ENCODE assay signal across 1 cellular context in genomic region chr6:149405823-149406765, GRCh38.
TF ChIP-seq lines count a peak whose summit lies in the region.

No MANE protein-coding gene starts in this region.

TF ChIP-seq in K562, 482 proteins besides CTCF, POLR2A, EP300 and RAD21 (continued from another document and continues in another):
- no peak for TF ChIP-seq POLR2B (IDR thresholded peaks at IDR 0.05; ENCODE audit: low read depth, partially characterized antibody)
- no peak for TF ChIP-seq RBM39 (optimal IDR thresholded peaks at IDR 0.05; ENCODE audit: low read depth, low read length)
- no peak for TF ChIP-seq TCF7 (IDR thresholded peaks at IDR 0.05; ENCODE audit: borderline replicate concordance)
- no peak for TF ChIP-seq PTTG1 (tag; IDR thresholded peaks at IDR 0.05; ENCODE audit: low read depth)
- no peak for TF ChIP-seq HIVEP1 (CRISPR knock-in tag; IDR thresholded peaks at IDR 0.05)
- TF ChIP-seq, protein P1, sequence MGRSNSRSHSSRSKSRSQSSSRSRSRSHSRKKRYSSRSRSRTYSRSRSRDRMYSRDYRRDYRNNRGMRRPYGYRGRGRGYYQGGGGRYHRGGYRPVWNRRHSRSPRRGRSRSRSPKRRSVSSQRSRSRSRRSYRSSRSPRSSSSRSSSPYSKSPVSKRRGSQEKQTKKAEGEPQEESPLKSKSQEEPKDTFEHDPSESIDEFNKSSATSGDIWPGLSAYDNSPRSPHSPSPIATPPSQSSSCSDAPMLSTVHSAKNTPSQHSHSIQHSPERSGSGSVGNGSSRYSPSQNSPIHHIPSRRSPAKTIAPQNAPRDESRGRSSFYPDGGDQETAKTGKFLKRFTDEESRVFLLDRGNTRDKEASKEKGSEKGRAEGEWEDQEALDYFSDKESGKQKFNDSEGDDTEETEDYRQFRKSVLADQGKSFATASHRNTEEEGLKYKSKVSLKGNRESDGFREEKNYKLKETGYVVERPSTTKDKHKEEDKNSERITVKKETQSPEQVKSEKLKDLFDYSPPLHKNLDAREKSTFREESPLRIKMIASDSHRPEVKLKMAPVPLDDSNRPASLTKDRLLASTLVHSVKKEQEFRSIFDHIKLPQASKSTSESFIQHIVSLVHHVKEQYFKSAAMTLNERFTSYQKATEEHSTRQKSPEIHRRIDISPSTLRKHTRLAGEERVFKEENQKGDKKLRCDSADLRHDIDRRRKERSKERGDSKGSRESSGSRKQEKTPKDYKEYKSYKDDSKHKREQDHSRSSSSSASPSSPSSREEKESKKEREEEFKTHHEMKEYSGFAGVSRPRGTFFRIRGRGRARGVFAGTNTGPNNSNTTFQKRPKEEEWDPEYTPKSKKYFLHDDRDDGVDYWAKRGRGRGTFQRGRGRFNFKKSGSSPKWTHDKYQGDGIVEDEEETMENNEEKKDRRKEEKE (IDR thresholded peaks at IDR 0.05; ENCODE audit: borderline replicate concordance in 1 of 2, control insufficient read depth in 1 of 2, low read depth in 2 of 2, low read length in 1 of 2): no peak
- TF ChIP-seq MEF2A (IDR thresholded peaks at IDR 0.05; ENCODE audit: control insufficient read depth, low read depth, low read length): no peak
- TF ChIP-seq DMBX1 (CRISPR knock-in tag; IDR thresholded peaks at IDR 0.05; ENCODE audit: borderline replicate concordance): peak; percentile 81
- TF ChIP-seq ZNF23 (CRISPR knock-in tag; IDR thresholded peaks at IDR 0.05): no peak
- no peak for TF ChIP-seq ZFP1 (CRISPR knock-in tag; IDR thresholded peaks at IDR 0.05)
- no peak for TF ChIP-seq ZNF561 (CRISPR knock-in tag; conservative IDR thresholded peaks at IDR 0.05)
- TF ChIP-seq, protein P2, sequence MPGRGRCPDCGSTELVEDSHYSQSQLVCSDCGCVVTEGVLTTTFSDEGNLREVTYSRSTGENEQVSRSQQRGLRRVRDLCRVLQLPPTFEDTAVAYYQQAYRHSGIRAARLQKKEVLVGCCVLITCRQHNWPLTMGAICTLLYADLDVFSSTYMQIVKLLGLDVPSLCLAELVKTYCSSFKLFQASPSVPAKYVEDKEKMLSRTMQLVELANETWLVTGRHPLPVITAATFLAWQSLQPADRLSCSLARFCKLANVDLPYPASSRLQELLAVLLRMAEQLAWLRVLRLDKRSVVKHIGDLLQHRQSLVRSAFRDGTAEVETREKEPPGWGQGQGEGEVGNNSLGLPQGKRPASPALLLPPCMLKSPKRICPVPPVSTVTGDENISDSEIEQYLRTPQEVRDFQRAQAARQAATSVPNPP (IDR thresholded peaks at IDR 0.05; ENCODE audit: borderline replicate concordance, insufficient read depth, insufficient read length): no peak
- peak; percentile 87 for TF ChIP-seq SMAD4 (CRISPR knock-in tag; conservative IDR thresholded peaks at IDR 0.05)
- no peak for TF ChIP-seq TRIM28 (IDR thresholded peaks at IDR 0.05)
- no peak for TF ChIP-seq ZEB2 (IDR thresholded peaks at IDR 0.05)
- TF ChIP-seq ZHX1 (conservative IDR thresholded peaks at IDR 0.05; ENCODE audit: low read length): no peak
- TF ChIP-seq CBX3 (IDR thresholded peaks at IDR 0.05; ENCODE audit: borderline replicate concordance in 1 of 2, low read length in 2 of 2): no peak
- TF ChIP-seq CEBPZ (IDR thresholded peaks at IDR 0.05; ENCODE audit: borderline replicate concordance, low read depth, low read length): no peak
- no peak for TF ChIP-seq SMARCC2 (IDR thresholded peaks at IDR 0.05; ENCODE audit: low read depth)
- TF ChIP-seq, protein P3, sequence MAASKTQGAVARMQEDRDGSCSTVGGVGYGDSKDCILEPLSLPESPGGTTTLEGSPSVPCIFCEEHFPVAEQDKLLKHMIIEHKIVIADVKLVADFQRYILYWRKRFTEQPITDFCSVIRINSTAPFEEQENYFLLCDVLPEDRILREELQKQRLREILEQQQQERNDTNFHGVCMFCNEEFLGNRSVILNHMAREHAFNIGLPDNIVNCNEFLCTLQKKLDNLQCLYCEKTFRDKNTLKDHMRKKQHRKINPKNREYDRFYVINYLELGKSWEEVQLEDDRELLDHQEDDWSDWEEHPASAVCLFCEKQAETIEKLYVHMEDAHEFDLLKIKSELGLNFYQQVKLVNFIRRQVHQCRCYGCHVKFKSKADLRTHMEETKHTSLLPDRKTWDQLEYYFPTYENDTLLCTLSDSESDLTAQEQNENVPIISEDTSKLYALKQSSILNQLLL (CRISPR knock-in tag; IDR thresholded peaks at IDR 0.05; ENCODE audit: borderline replicate concordance): no peak
- TF ChIP-seq, protein P4, sequence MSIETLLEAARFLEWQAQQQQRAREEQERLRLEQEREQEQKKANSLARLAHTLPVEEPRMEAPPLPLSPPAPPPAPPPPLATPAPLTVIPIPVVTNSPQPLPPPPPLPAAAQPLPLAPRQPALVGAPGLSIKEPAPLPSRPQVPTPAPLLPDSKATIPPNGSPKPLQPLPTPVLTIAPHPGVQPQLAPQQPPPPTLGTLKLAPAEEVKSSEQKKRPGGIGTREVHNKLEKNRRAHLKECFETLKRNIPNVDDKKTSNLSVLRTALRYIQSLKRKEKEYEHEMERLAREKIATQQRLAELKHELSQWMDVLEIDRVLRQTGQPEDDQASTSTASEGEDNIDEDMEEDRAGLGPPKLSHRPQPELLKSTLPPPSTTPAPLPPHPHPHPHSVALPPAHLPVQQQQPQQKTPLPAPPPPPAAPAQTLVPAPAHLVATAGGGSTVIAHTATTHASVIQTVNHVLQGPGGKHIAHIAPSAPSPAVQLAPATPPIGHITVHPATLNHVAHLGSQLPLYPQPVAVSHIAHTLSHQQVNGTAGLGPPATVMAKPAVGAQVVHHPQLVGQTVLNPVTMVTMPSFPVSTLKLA (conservative IDR thresholded peaks at IDR 0.05): peak in 1 of 2 experiments; percentile 47; a peak in 2 of 4 replicates
- TF ChIP-seq ADNP (tag; IDR thresholded peaks at IDR 0.05): no peak
- no peak for TF ChIP-seq NEUROD1 (IDR thresholded peaks at IDR 0.05; ENCODE audit: borderline replicate concordance, low read depth, low read length, partially characterized antibody)
- TF ChIP-seq PRMT5 (CRISPR knock-in tag; IDR thresholded peaks at IDR 0.05): no peak
- peak; percentile 69; the same call in 1 of the 2 replicates for TF ChIP-seq JUND (IDR thresholded peaks at IDR 0.05; ENCODE audit: borderline replicate concordance, low read depth, low read length)
- peak; percentile 59; the same call in 2 of the 3 replicates for TF ChIP-seq JUND (tag; IDR thresholded peaks at IDR 0.05; ENCODE audit: borderline replicate concordance, low read depth, low read length)
- no peak for TF ChIP-seq MYBL2 (IDR thresholded peaks at IDR 0.05; ENCODE audit: low read depth)
- TF ChIP-seq MYBL2 (CRISPR knock-in tag; IDR thresholded peaks at IDR 0.05; ENCODE audit: borderline replicate concordance): no peak
- no peak for TF ChIP-seq OTX1 (CRISPR knock-in tag; IDR thresholded peaks at IDR 0.05)
- TF ChIP-seq ZBTB8A (IDR thresholded peaks at IDR 0.05; ENCODE audit: partially characterized antibody): no peak
- no peak; the same call in 1 of the 2 replicates for TF ChIP-seq SMARCA4 (IDR thresholded peaks at IDR 0.05)
- no peak for TF ChIP-seq PCBP1 (IDR thresholded peaks at IDR 0.05; ENCODE audit: low read depth, low read length, poor library complexity, severe bottlenecking)
- no peak for TF ChIP-seq HDAC1 (IDR thresholded peaks at IDR 0.05)
- no peak for TF ChIP-seq HEY1 (CRISPR knock-in tag; IDR thresholded peaks at IDR 0.05; ENCODE audit: borderline replicate concordance)
- TF ChIP-seq IRF1 (CRISPR knock-in tag; IDR thresholded peaks at IDR 0.05; ENCODE audit: borderline replicate concordance): no peak
- TF ChIP-seq, protein P5, sequence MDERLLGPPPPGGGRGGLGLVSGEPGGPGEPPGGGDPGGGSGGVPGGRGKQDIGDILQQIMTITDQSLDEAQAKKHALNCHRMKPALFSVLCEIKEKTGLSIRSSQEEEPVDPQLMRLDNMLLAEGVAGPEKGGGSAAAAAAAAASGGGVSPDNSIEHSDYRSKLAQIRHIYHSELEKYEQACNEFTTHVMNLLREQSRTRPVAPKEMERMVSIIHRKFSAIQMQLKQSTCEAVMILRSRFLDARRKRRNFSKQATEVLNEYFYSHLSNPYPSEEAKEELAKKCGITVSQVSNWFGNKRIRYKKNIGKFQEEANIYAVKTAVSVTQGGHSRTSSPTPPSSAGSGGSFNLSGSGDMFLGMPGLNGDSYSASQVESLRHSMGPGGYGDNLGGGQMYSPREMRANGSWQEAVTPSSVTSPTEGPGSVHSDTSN (CRISPR knock-in tag; IDR thresholded peaks at IDR 0.05; ENCODE audit: low read depth): no peak
- TF ChIP-seq, protein P5 (tag; conservative IDR thresholded peaks at IDR 0.05; ENCODE audit: low read depth): peak; percentile 53; the same call in 1 of the 2 replicates
- TF ChIP-seq MECOM (CRISPR knock-in tag; IDR thresholded peaks at IDR 0.05): peak; percentile 70
- TF ChIP-seq FOXA3 (CRISPR knock-in tag; conservative IDR thresholded peaks at IDR 0.05 in 1 of 2, IDR thresholded peaks at IDR 0.05 in 1 of 2): no peak
- no peak for TF ChIP-seq PTBP1 (IDR thresholded peaks at IDR 0.05; ENCODE audit: low read depth, low read length)
- TF ChIP-seq ZNF140 (CRISPR knock-in tag; IDR thresholded peaks at IDR 0.05): no peak
- TF ChIP-seq IRF2 (CRISPR knock-in tag; IDR thresholded peaks at IDR 0.05): no peak
- TF ChIP-seq GTF2A2 (tag; IDR thresholded peaks at IDR 0.05): peak; percentile 62; the same call in 1 of the 2 replicates
- no peak for TF ChIP-seq NR1H2 (CRISPR knock-in tag; IDR thresholded peaks at IDR 0.05)
- TF ChIP-seq, protein P6, sequence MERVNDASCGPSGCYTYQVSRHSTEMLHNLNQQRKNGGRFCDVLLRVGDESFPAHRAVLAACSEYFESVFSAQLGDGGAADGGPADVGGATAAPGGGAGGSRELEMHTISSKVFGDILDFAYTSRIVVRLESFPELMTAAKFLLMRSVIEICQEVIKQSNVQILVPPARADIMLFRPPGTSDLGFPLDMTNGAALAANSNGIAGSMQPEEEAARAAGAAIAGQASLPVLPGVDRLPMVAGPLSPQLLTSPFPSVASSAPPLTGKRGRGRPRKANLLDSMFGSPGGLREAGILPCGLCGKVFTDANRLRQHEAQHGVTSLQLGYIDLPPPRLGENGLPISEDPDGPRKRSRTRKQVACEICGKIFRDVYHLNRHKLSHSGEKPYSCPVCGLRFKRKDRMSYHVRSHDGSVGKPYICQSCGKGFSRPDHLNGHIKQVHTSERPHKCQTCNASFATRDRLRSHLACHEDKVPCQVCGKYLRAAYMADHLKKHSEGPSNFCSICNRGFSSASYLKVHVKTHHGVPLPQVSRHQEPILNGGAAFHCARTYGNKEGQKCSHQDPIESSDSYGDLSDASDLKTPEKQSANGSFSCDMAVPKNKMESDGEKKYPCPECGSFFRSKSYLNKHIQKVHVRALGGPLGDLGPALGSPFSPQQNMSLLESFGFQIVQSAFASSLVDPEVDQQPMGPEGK (CRISPR knock-in tag; IDR thresholded peaks at IDR 0.05; ENCODE audit: borderline replicate concordance): no peak
- TF ChIP-seq CBX1 (IDR thresholded peaks at IDR 0.05; ENCODE audit: low read depth): no peak
- no peak for TF ChIP-seq KDM1A (IDR thresholded peaks at IDR 0.05)
- TF ChIP-seq HCFC1 (IDR thresholded peaks at IDR 0.05; ENCODE audit: low read depth, low read length): no peak
- TF ChIP-seq NFXL1 (CRISPR knock-in tag; IDR thresholded peaks at IDR 0.05): peak; percentile 25; the same call in 1 of the 2 replicates
